ENCODE assay signal across 10 cellular contexts in the genomic region with DNA sequence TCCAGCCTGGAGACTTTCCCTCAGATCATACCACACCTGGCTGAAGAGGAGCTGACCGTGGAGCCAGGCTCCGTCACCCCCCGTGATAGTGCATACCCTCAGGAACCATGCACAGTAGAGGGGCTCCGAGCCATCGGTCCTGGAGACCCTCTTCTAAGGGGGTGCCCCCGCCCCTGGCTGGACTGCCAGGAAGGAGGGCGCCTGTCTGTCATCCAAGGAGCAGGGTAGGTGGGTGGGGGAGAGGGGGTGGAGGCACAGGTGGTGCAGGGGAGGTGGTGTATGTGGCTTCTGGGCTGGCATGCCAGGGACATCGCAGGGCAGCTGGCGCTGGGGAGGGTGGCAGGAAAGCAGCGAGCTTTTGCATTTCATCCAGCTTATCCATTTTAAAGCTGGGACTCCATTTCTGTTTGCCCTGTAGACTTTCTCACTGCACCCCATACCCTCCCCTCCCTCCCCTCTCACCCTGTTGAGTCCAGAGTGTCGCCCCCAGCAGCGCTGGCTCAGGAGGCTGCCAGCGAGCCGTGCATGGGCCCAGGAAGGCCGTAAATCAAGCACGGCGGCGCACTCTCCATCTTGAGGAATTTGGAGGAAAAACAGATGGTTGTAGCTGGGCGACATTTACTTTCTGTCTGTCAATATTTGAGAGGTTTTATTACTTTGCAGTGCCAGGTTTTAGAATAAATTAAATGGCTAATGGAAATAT. TPM values are rescaled to one million over a fixed set of nuclear protein-coding genes. Genes with fewer than 3 reads are reported as not detected.
DNase-seq lines count a peak whose midpoint lies in the region; ATAC-seq, FAIRE-seq and TF ChIP-seq lines count a peak whose summit lies in the region.
"Had no signal": no experiment of that assay in that cellular context is flagged by ENCODE, and none has a peak within 500 bp of the region (broad histone marks: within the 10 kb centered on the region; RNA-seq: fewer than 3 reads in every experiment).

No MANE protein-coding gene starts in this region.

- H3K9me3 ChIP-seq in mesenchymal stem cell (ENCODE audit: control insufficient read depth, low read length) (no peaks in the 10 kb centered on the region), thoracic aorta (no peaks in the 10 kb centered on the region)

- peak overlapping the region; percentile 94 for H3K18ac ChIP-seq in mesenchymal stem cell (ENCODE audit: low read depth in 1 of 2, low read length in 2 of 2)

- H2AFZ ChIP-seq in mesenchymal stem cell (ENCODE audit: low read depth, low read length) = no peak overlapping the region

- H2BK5ac ChIP-seq in mesenchymal stem cell (ENCODE audit: low read depth, low read length, poor library complexity, severe bottlenecking) = peak overlapping the region; percentile 3

- peak overlapping the region; percentile 37; the same call in 1 of the 2 replicates for H3K27ac Mint-ChIP-seq in HFFc6

- H3K4me2 ChIP-seq in mesenchymal stem cell (ENCODE audit: low read length, poor library complexity, severe bottlenecking) = no peak overlapping the region

- H3K27me3 Mint-ChIP-seq in HFFc6 (ENCODE audit: insufficient read depth) = peaks cover 8% of the 10 kb centered on the region

- H3K27ac ChIP-seq in angular gyrus (ENCODE audit: low read depth, low read length) = peak overlapping the region; percentile 42
- peak overlapping the region; percentile 44 for H3K27ac ChIP-seq in mesenchymal stem cell (ENCODE audit: low read length, poor library complexity, severe bottlenecking)
- H3K27ac ChIP-seq in thoracic aorta = peak overlapping the region; percentile 32 to 80
- H3K27ac ChIP-seq: HL-60 had no signal

- peak overlapping the region; percentile 97 to 98 for H2BK12ac ChIP-seq in mesenchymal stem cell (ENCODE audit: low read length in 2 of 2)

- H3K14ac ChIP-seq in mesenchymal stem cell (ENCODE audit: low read length in 2 of 2) = peak overlapping the region in 1 of 2 experiments; percentile 49

- H3K9ac ChIP-seq in mesenchymal stem cell (ENCODE audit: low read length) = no peak overlapping the region

- H3K4me3 ChIP-seq in mesenchymal stem cell (ENCODE audit: insufficient read depth in 1 of 2, low read depth in 1 of 2, low read length in 2 of 2) = no peak overlapping the region
- no peak overlapping the region for H3K4me3 ChIP-seq in thoracic aorta

- H3K4ac ChIP-seq in mesenchymal stem cell (ENCODE audit: low read depth in 1 of 2, low read length in 2 of 2) = peak overlapping the region; percentile 69 to 88

- H3K36me3 ChIP-seq in mesenchymal stem cell (ENCODE audit: control insufficient read depth in 1 of 2, insufficient read depth in 2 of 2, low read depth in 1 of 2, low read length in 2 of 2) (no peaks in the 10 kb centered on the region), thoracic aorta (no peaks in the 10 kb centered on the region)

- H3K4me1 Mint-ChIP-seq in HFFc6 (ENCODE audit: low read depth) = peaks cover 39% of the 10 kb centered on the region

- peak overlapping the region; percentile 93 for H2AK5ac ChIP-seq in mesenchymal stem cell (ENCODE audit: low read length, severe bottlenecking)

- H3K79me1 ChIP-seq in mesenchymal stem cell (replicated peaks; ENCODE audit: low read length, poor library complexity, severe bottlenecking) = no peaks in the 10 kb centered on the region

- H2BK15ac ChIP-seq in mesenchymal stem cell (ENCODE audit: low read depth, poor library complexity, severe bottlenecking) = peak overlapping the region; percentile 83

- H2BK120ac ChIP-seq in mesenchymal stem cell (ENCODE audit: low read depth, low read length) = peak overlapping the region; percentile 98

- POLR2A ChIA-PET in GM10248 (lab: Yijun Ruan, JAX) = no interaction called here

- no peak for FAIRE-seq in D721Med (lab: Jason Lieb, UNC)

- TF ChIP-seq CTCF in HFFc6 (IDR thresholded peaks at IDR 0.05) (no peak), thoracic aorta (IDR thresholded peaks at IDR 0.05) (no peak), D721Med (IDR thresholded peaks at IDR 0.05; ENCODE audit: insufficient read depth, missing control alignments) (no peak), GM10248 (IDR thresholded peaks at IDR 0.05; ENCODE audit: control extremely low read depth, extremely low read depth, low read depth, missing control alignments) (no peak)

- no peak overlapping the region for H3K4me3 Mint-ChIP-seq in HFFc6

- H4K91ac ChIP-seq in mesenchymal stem cell (ENCODE audit: low read length) = peak overlapping the region; percentile 99

- DNase-seq in HFFc6 = no peak
- DNase-seq in mesenchymal stem cell = no peak
- no peak for DNase-seq in thoracic aorta (ENCODE audit: low spot score)
- no peak for DNase-seq in D721Med (ENCODE audit: insufficient read length, low spot score)
- DNase-seq in GM10248 (ENCODE audit: extremely low spot score) = no peak
- DNase-seq in AML-193 (lab: John Stamatoyannopoulos, UW) = no peak
- DNase-seq: activated CD8-positive, alpha-beta memory T cell treated with anti-CD3 and anti-CD28 coated beads, Interleukin-2, amount 50 U/mL, for 4 hours had no signal

- H3K4me1 ChIP-seq in mesenchymal stem cell (ENCODE audit: control insufficient read depth, insufficient read depth, low read depth, low read length) (peaks cover 47% of the 10 kb centered on the region), thoracic aorta (ENCODE audit: control insufficient read depth in 1 of 2, low read depth in 2 of 2) (peaks cover 17 to 29% of the 10 kb centered on the region in 2 donors)

- WGBS in mesenchymal stem cell = 47% methylated on average over 18 of the region's 19 CpGs

- H3K9me3 Mint-ChIP-seq in HFFc6 = no peaks in the 10 kb centered on the region

- no peak for ATAC-seq in thoracic aorta (ENCODE audit: insufficient number of reproducible peaks, low FRiP score, low read depth)
- ATAC-seq in GM21423 (IDR thresholded peaks at IDR 0.05; ENCODE audit: unreplicated experiment) = no peak

- H3K36me3 Mint-ChIP-seq in HFFc6 (ENCODE audit: low read depth) = no peaks in the 10 kb centered on the region

- peak overlapping the region; percentile 93 for H4K8ac ChIP-seq in mesenchymal stem cell (ENCODE audit: low read length)

- H3K23ac ChIP-seq in mesenchymal stem cell (ENCODE audit: low read length in 2 of 2) = no peak overlapping the region

- no peaks in the 10 kb centered on the region for H3K27me3 ChIP-seq in mesenchymal stem cell (ENCODE audit: control insufficient read depth in 1 of 2, insufficient read depth in 1 of 2, low read length in 2 of 2)
- H3K27me3 ChIP-seq in thoracic aorta (replicated peaks; ENCODE audit: insufficient read depth) = no peaks in the 10 kb centered on the region

- CTCF ChIA-PET in GM10248 (lab: Yijun Ruan, JAX) = no interaction called here

RNA-seq across cellular contexts. Expression of gene HS6ST1, which starts 56.2 kb away (rescaled TPM):
- 10 to 100 TPM; 18.5 to 27.2 (median 24.3) TPM for total RNA-seq in HFFc6 (2021; fragmentation: NEBNext Ultra II Directional; extraction: Animal tissue kit (Norgen Biotek cat#: 25700))
- polyA plus RNA-seq in mesenchymal stem cell (2013, experiment 1 of 2) = 37.7 TPM
- 37.3 TPM for polyA plus RNA-seq in mesenchymal stem cell (2013, experiment 2 of 2)
- total RNA-seq in thoracic aorta = 10 to 100 TPM; 21.8 to 32.4 TPM
